Comparison of ENCODE assay signal across 10 cellular contexts in genomic region chr9:107874591-107875374, GRCh38.
DNase-seq lines count a peak whose midpoint lies in the region; ATAC-seq and TF ChIP-seq lines count a peak whose summit lies in the region.
"Had no signal": no experiment of that assay in that cellular context is flagged by ENCODE, and none has a peak within 500 bp of the region (broad histone marks: within the 10 kb centered on the region; RNA-seq: fewer than 3 reads in every experiment).

No MANE protein-coding gene starts in this region.

- H3K27me3 ChIP-seq in Karpas-422 (ENCODE audit: low read length) (no peaks in the 10 kb centered on the region), neutrophil (no peaks in the 10 kb centered on the region), transverse colon (no peaks in the 10 kb centered on the region), vagina (no peaks in the 10 kb centered on the region)
- H3K27me3 ChIP-seq: dorsolateral prefrontal cortex, sigmoid colon had no signal

- H3K27ac ChIP-seq in Karpas-422 (ENCODE audit: low read length) = no peak overlapping the region
- H3K27ac ChIP-seq in neutrophil = peak overlapping the region; percentile 28
- no peak overlapping the region for H3K27ac ChIP-seq in transverse colon
- H3K27ac ChIP-seq in vagina = no peak overlapping the region
- H3K27ac ChIP-seq: dorsolateral prefrontal cortex, sigmoid colon had no signal

- ATAC-seq in GM19035 (IDR thresholded peaks at IDR 0.05; ENCODE audit: unreplicated experiment) = peak; percentile 80
- peak; percentile 78 for ATAC-seq in HG02763 (IDR thresholded peaks at IDR 0.05; ENCODE audit: unreplicated experiment)

- peak overlapping the region; percentile 45 for H3K9ac ChIP-seq in Karpas-422 (ENCODE audit: low read length)

- DNase-seq in Karpas-422 (peak; percentile 81), lower leg skin (ENCODE audit: low spot score in 2 of 2) (no peak), transverse colon (no peak), vagina (ENCODE audit: extremely low spot score in 2 of 2) (no peak)
- no peak for DNase-seq in activated CD4-positive, CD25-positive, alpha-beta regulatory T cell (lab: John Stamatoyannopoulos, UW)
- DNase-seq: dorsolateral prefrontal cortex, sigmoid colon had no signal

- H3K79me2 ChIP-seq in Karpas-422 (ENCODE audit: low read length) = no peaks in the 10 kb centered on the region

- H3K4me2 ChIP-seq in Karpas-422 (ENCODE audit: low read depth, low read length, poor library complexity, severe bottlenecking) = peak overlapping the region; percentile 61

- 77 to 82% methylated on average over 14 of the region's 14 CpGs for WGBS in lower leg skin, 2 donors
- WGBS in transverse colon (ENCODE audit: low coverage in 1 of 2), 2 donors = 54 to 71% methylated on average over 9 to 14 of the region's 14 CpGs

- peak overlapping the region; percentile 87; the same call in 1 of the 2 replicates for H2AFZ ChIP-seq in Karpas-422 (ENCODE audit: low read length)

- TF ChIP-seq POLR2A in lower leg skin (IDR thresholded peaks at IDR 0.05) = no peak
- TF ChIP-seq POLR2A in transverse colon (IDR thresholded peaks at IDR 0.05) = no peak
- no peak for TF ChIP-seq POLR2A in vagina (IDR thresholded peaks at IDR 0.05)

- TF ChIP-seq EP300 in transverse colon (IDR thresholded peaks at IDR 0.05; ENCODE audit: low read depth) = no peak

- no peaks in the 10 kb centered on the region for H3K9me2 ChIP-seq in Karpas-422 (replicated peaks; ENCODE audit: insufficient read depth, low read length)

- H4K20me1 ChIP-seq in Karpas-422 (ENCODE audit: insufficient read depth, low read depth, low read length) = no peaks in the 10 kb centered on the region

- peak overlapping the region; percentile 34 for H3K4me3 ChIP-seq in Karpas-422 (ENCODE audit: low read length)
- no peak overlapping the region for H3K4me3 ChIP-seq in neutrophil (ENCODE audit: low read depth in 1 of 2, low read length in 1 of 2)
- H3K4me3 ChIP-seq in lower leg skin (ENCODE audit: low read depth, poor library complexity, severe bottlenecking) = no peak overlapping the region
- H3K4me3 ChIP-seq in transverse colon = no peak overlapping the region
- H3K4me3 ChIP-seq in vagina = no peak overlapping the region
- H3K4me3 ChIP-seq: dorsolateral prefrontal cortex, sigmoid colon had no signal

- intact Hi-C loops in lower leg skin (cut with DNase I; ENCODE audit: low total_unique reads) = no loop called here
- intact Hi-C loops in transverse colon (cut with DNase I; ENCODE audit: low total_unique reads) = no loop called here
- intact Hi-C loops in vagina (cut with DNase I) = no loop called here

- H3K9me3 ChIP-seq in Karpas-422 (ENCODE audit: low read length) (no peaks in the 10 kb centered on the region), neutrophil (no peaks in the 10 kb centered on the region), transverse colon (no peaks in the 10 kb centered on the region), vagina (no peaks in the 10 kb centered on the region)
- H3K9me3 ChIP-seq: sigmoid colon had no signal

- TF ChIP-seq CTCF in neutrophil (IDR thresholded peaks at IDR 0.05) = no peak
- no peak for TF ChIP-seq CTCF in lower leg skin (IDR thresholded peaks at IDR 0.05)
- no peak for TF ChIP-seq CTCF in transverse colon (IDR thresholded peaks at IDR 0.05)
- TF ChIP-seq CTCF in vagina (IDR thresholded peaks at IDR 0.05) = no peak

- H3K36me3 ChIP-seq in Karpas-422 (ENCODE audit: insufficient read depth, low read length) = no peaks in the 10 kb centered on the region
- H3K36me3 ChIP-seq in neutrophil = no peaks in the 10 kb centered on the region
- H3K36me3 ChIP-seq in transverse colon = no peaks in the 10 kb centered on the region
- H3K36me3 ChIP-seq in vagina = no peaks in the 10 kb centered on the region
- H3K36me3 ChIP-seq: sigmoid colon had no signal

- H3K4me1 ChIP-seq in Karpas-422 (ENCODE audit: low read length) (peaks cover 34% of the 10 kb centered on the region), neutrophil (ENCODE audit: control insufficient read depth in 1 of 2, insufficient read depth in 1 of 2, low read depth in 1 of 2, low read length in 1 of 2) (peaks cover 27 to 33% of the 10 kb centered on the region in 2 experiments), transverse colon (peaks cover 0 to 6% (median 0%) of the 10 kb centered on the region in 4 donors), vagina (no peaks in the 10 kb centered on the region)
- H3K4me1 ChIP-seq: sigmoid colon had no signal

- in situ Hi-C loops in transverse colon (cut with MboI; ENCODE audit: low pct_ligation_motif_present in 1 of 4, low pct_unique_long_range_greater_than_20kb in 1 of 4, low sequenced_read_pairs in 3 of 4) = no loop called here
